ENCODE assay signal across 24 cellular contexts in genomic region chr14:80700601-80701000, GRCh38.
"Had no signal": no experiment of that assay in that cellular context is flagged by ENCODE, and none has a peak within 500 bp of the region (broad histone marks: within the 10 kb centered on the region; RNA-seq: fewer than 3 reads in every experiment).

No MANE protein-coding gene starts in this region.

- H3K27ac ChIP-seq: colonic mucosa, coronary artery, dorsolateral prefrontal cortex, epithelial cell of prostate, esophagus muscularis mucosa, esophagus squamous epithelium, foreskin keratinocyte, gastrocnemius medialis, gastroesophageal sphincter, heart left ventricle, heart right ventricle had no signal

- DNase-seq: colonic mucosa; cortex of kidney; dermis blood vessel endothelial cell; dorsolateral prefrontal cortex; effector CD4-positive, alpha-beta T cell; effector CD8-positive, alpha-beta T cell; effector memory CD4-positive, alpha-beta T cell; effector memory CD8-positive, alpha-beta T cell; endodermal cell; esophagus squamous epithelium; foreskin fibroblast; foreskin keratinocyte; foreskin melanocyte; gastrocnemius medialis; glutamatergic neuron; head of caudate nucleus; heart left ventricle; heart right ventricle had no signal

- H3K36me3 ChIP-seq: colonic mucosa, esophagus muscularis mucosa, esophagus squamous epithelium, gastrocnemius medialis, gastroesophageal sphincter, heart left ventricle, heart right ventricle had no signal

- H3K4me3 Mint-ChIP-seq: dendritic cell treated with granulocyte-macrophage colony-stimulating factor and Interleukin-4, amounts not matched to agents 40 ng/mL and 50 ng/mL, for 4 days; effector memory CD8-positive, alpha-beta T cell; endodermal cell had no signal

- H3K4me1 Mint-ChIP-seq: endodermal cell had no signal

- H3K27me3 ChIP-seq: colonic mucosa, dorsolateral prefrontal cortex, esophagus muscularis mucosa, esophagus squamous epithelium, foreskin keratinocyte, gastrocnemius medialis, gastroesophageal sphincter, heart left ventricle, heart right ventricle had no signal

- ATAC-seq: effector memory CD8-positive, alpha-beta T cell; esophagus mucosa; foreskin keratinocyte; gastrocnemius medialis; gastroesophageal sphincter; heart left ventricle; heart right ventricle had no signal

- H3K27me3 Mint-ChIP-seq: dendritic cell treated with granulocyte-macrophage colony-stimulating factor and Interleukin-4, amounts not matched to agents 40 ng/mL and 50 ng/mL, for 4 days; effector memory CD8-positive, alpha-beta T cell had no signal

- H3K4me1 ChIP-seq: colonic mucosa, esophagus muscularis mucosa, esophagus squamous epithelium, foreskin keratinocyte, gastrocnemius medialis, gastroesophageal sphincter, heart left ventricle, heart right ventricle had no signal

- H3K9me3 ChIP-seq: colonic mucosa, esophagus muscularis mucosa, esophagus squamous epithelium, gastrocnemius medialis, gastroesophageal sphincter, heart left ventricle, heart right ventricle had no signal

- H3K27ac Mint-ChIP-seq: dendritic cell treated with granulocyte-macrophage colony-stimulating factor and Interleukin-4, amounts not matched to agents 40 ng/mL and 50 ng/mL, for 4 days; effector memory CD8-positive, alpha-beta T cell; endodermal cell had no signal

- H3K4me3 ChIP-seq: colonic mucosa, coronary artery, dorsolateral prefrontal cortex, esophagus muscularis mucosa, esophagus squamous epithelium, gastrocnemius medialis, gastroesophageal sphincter, heart left ventricle, heart right ventricle had no signal

- H3K9me3 Mint-ChIP-seq: dendritic cell treated with granulocyte-macrophage colony-stimulating factor and Interleukin-4, amounts not matched to agents 40 ng/mL and 50 ng/mL, for 4 days; effector memory CD8-positive, alpha-beta T cell; endodermal cell had no signal
